In the genomic region with DNA sequence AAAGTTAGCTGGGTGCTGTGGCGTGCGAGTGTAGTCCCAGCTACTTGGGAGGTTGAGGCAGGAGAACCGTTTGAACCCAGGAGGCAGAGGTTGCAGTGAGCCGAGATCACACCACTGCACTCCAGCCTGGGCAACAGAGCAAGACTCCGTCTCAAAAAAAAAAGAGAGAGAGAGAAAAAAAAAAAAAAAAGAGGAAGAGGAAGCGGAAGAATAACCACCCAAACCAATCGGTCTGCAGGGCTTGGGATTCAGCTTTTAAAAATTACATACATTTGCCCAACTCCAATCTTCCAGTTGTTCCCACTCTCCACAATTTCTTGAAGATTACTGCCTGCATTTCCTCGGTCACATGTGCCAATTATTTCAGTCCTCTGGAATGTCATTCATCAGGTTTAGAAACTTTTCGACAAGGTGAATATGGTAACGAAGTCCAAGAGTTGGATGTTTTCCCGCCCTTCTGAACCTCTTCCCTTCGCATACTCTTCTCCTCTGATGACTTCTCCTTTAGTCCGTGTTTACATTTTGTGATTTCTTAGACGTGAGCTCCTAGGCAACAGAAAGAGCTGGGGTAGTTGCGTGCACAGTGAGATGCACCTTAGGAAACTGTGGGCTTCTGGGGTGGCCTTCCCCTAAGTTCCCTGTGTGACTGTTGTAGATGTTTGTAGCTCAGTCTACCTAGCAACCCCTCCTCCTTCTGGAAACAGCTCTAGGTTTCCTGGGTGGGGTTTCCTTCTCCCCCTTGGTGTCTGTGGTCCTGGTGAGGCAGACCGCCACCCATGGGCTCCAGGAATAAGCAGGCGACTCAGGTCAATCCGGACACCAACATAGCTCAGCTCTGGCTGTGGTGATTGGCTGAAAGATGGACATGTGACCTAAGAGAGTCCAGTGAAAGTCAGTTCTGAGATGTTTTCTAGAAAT, we compare ENCODE assay signal across 9 cellular contexts.
DNase-seq lines count a peak whose midpoint lies in the region; ATAC-seq and TF ChIP-seq lines count a peak whose summit lies in the region.
"Had no signal": no experiment of that assay in that cellular context is flagged by ENCODE, and none has a peak within 500 bp of the region (broad histone marks: within the 10 kb centered on the region; RNA-seq: fewer than 3 reads in every experiment).

No MANE protein-coding gene starts in this region.

- H3K27ac Mint-ChIP-seq in WTC11: no peak overlapping the region
- peak overlapping the region in 1 of 9 donors; percentile 51 for H3K27ac Mint-ChIP-seq in naive thymus-derived CD4-positive, alpha-beta T cell

- no peaks in the 10 kb centered on the region for H3K9me3 ChIP-seq in naive thymus-derived CD4-positive, alpha-beta T cell (ENCODE audit: control insufficient read depth in 2 of 3, low read length in 3 of 3)

- H3K27me3 ChIP-seq in naive thymus-derived CD4-positive, alpha-beta T cell (ENCODE audit: control insufficient read depth in 2 of 2, insufficient read depth in 2 of 2, low read length in 2 of 2): no peaks in the 10 kb centered on the region

- no peaks in the 10 kb centered on the region for H3K4me1 ChIP-seq in naive thymus-derived CD4-positive, alpha-beta T cell (ENCODE audit: control insufficient read depth in 2 of 2, insufficient read depth in 2 of 2, low read length in 2 of 2)

- ATAC-seq in GM18498 (IDR thresholded peaks at IDR 0.05; ENCODE audit: unreplicated experiment) (peak; percentile 66), HG02981 (IDR thresholded peaks at IDR 0.05; ENCODE audit: unreplicated experiment) (peak; percentile 61), WTC11 (0 out of 2 replicates have a peak, but pooled peaks have one; percentile 30), GM21390 (IDR thresholded peaks at IDR 0.05; ENCODE audit: unreplicated experiment) (no peak), HG02938 (IDR thresholded peaks at IDR 0.05; ENCODE audit: unreplicated experiment) (no peak)
- ATAC-seq in naive thymus-derived CD4-positive, alpha-beta T cell: peak; percentile 88

- DNase-seq in WTC11 (ENCODE audit: low spot score) (no peak), DMS153 (lab: John Stamatoyannopoulos, UW) (no peak), epidermal melanocyte (ENCODE audit: insufficient read length, low spot score) (no peak)
- no peak for DNase-seq in naive thymus-derived CD4-positive, alpha-beta T cell

- TF ChIP-seq CTCF in WTC11 (IDR thresholded peaks at IDR 0.05): no peak

- intact Hi-C loops in naive thymus-derived CD4-positive, alpha-beta T cell (cut with micrococcal nuclease): no loop called here

- CTCF ChIA-PET in WTC11 (lab: Charles Lee): interaction anchor here (0.6 to 1.6 kb wide), 10 partner anchors 16 to 686 kb away, joined by 3 to 4 read pairs (median 3); no protein-coding TSS in a partner anchor
- CTCF ChIA-PET in naive thymus-derived CD4-positive, alpha-beta T cell (lab: Charles Lee): no interaction called here

- no peaks in the 10 kb centered on the region for H3K27me3 Mint-ChIP-seq in WTC11 (ENCODE audit: low read depth)
- H3K27me3 Mint-ChIP-seq in naive thymus-derived CD4-positive, alpha-beta T cell: no peaks in the 10 kb centered on the region

- no peak overlapping the region for H3K27ac ChIP-seq in naive thymus-derived CD4-positive, alpha-beta T cell (ENCODE audit: low read depth, low read length)
- H3K27ac ChIP-seq: VCaP had no signal

- H3K4me3 ChIP-seq in naive thymus-derived CD4-positive, alpha-beta T cell (ENCODE audit: low read length): no peak overlapping the region

- no peaks in the 10 kb centered on the region for H3K36me3 Mint-ChIP-seq in WTC11
- no peaks in the 10 kb centered on the region for H3K36me3 Mint-ChIP-seq in naive thymus-derived CD4-positive, alpha-beta T cell

- H3K4me1 Mint-ChIP-seq in WTC11: peaks cover 7% of the 10 kb centered on the region
- peaks cover 4 to 14% (median 5%) of the 10 kb centered on the region in 7 donors for H3K4me1 Mint-ChIP-seq in naive thymus-derived CD4-positive, alpha-beta T cell

- POLR2A ChIA-PET in WTC11 (lab: Charles Lee): no interaction called here
- POLR2A ChIA-PET in naive thymus-derived CD4-positive, alpha-beta T cell (lab: Charles Lee): no interaction called here

- no peaks in the 10 kb centered on the region for H3K9me3 Mint-ChIP-seq in WTC11
- H3K9me3 Mint-ChIP-seq in naive thymus-derived CD4-positive, alpha-beta T cell: no peaks in the 10 kb centered on the region

- H3K36me3 ChIP-seq in naive thymus-derived CD4-positive, alpha-beta T cell (ENCODE audit: control insufficient read depth in 2 of 3, insufficient read depth in 3 of 3, low read length in 3 of 3): no peaks in the 10 kb centered on the region

- H3K4me3 Mint-ChIP-seq in WTC11: no peak overlapping the region
- peak overlapping the region in 1 of 10 donors; percentile 53 for H3K4me3 Mint-ChIP-seq in naive thymus-derived CD4-positive, alpha-beta T cell

TF ChIP-seq in WTC11, 78 proteins besides CTCF, POLR2A, EP300 and RAD21:
- TF ChIP-seq, protein P1, sequence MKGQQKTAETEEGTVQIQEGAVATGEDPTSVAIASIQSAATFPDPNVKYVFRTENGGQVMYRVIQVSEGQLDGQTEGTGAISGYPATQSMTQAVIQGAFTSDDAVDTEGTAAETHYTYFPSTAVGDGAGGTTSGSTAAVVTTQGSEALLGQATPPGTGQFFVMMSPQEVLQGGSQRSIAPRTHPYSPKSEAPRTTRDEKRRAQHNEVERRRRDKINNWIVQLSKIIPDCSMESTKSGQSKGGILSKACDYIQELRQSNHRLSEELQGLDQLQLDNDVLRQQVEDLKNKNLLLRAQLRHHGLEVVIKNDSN (CRISPR knock-in tag; IDR thresholded peaks at IDR 0.05): peak; percentile 60; the same call in 1 of the 2 replicates
- TF ChIP-seq TCF7 (CRISPR knock-in tag; IDR thresholded peaks at IDR 0.05; ENCODE audit: low read depth): no peak
- peak; percentile 57 for TF ChIP-seq NFYB (CRISPR knock-in tag; conservative IDR thresholded peaks at IDR 0.05; ENCODE audit: low read depth)
- TF ChIP-seq ZNF121 (CRISPR knock-in tag; IDR thresholded peaks at IDR 0.05): 0 out of 2 replicates have a peak, but pooled peaks have one; percentile 40
- TF ChIP-seq IRF2 (CRISPR knock-in tag; IDR thresholded peaks at IDR 0.05; ENCODE audit: borderline replicate concordance, low read depth): no peak
- TF ChIP-seq, protein P2, sequence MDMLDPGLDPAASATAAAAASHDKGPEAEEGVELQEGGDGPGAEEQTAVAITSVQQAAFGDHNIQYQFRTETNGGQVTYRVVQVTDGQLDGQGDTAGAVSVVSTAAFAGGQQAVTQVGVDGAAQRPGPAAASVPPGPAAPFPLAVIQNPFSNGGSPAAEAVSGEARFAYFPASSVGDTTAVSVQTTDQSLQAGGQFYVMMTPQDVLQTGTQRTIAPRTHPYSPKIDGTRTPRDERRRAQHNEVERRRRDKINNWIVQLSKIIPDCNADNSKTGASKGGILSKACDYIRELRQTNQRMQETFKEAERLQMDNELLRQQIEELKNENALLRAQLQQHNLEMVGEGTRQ (CRISPR knock-in tag; IDR thresholded peaks at IDR 0.05): peak; percentile 82
- no peak for TF ChIP-seq PRRX2 (CRISPR knock-in tag; IDR thresholded peaks at IDR 0.05)

Comparison
In these comparisons a context has a peak if more than half of its experiments do, and no peak if none do; other contexts are left out.
1. ATAC-seq: peak in GM18498 (single experiment), HG02981 (single experiment), WTC11 (single experiment) and naive thymus-derived CD4-positive, alpha-beta T cell (single experiment); none in GM21390 (single experiment) and HG02938 (single experiment).